1 cellular context compared by ENCODE assay signal in genomic region chr9:129656795-129657390, GRCh38.
TF ChIP-seq lines count a peak whose summit lies in the region.

No MANE protein-coding gene starts in this region.

TF ChIP-seq in IMR-90, 13 proteins besides CTCF, POLR2A, EP300 and RAD21 (continued from another document):
- TF ChIP-seq SMC3 (IDR thresholded peaks at IDR 0.05; ENCODE audit: low read depth, low read length) (0 out of 2 replicates have a peak, but pooled peaks have one; percentile 9), CHD1 (IDR thresholded peaks at IDR 0.05; ENCODE audit: low read depth, low read length) (no peak), MAZ (IDR thresholded peaks at IDR 0.05; ENCODE audit: borderline replicate concordance, low read depth, low read length) (peak; percentile 55; the same call in 1 of the 2 replicates)
TF ChIP-seq in IMR-90: peak in this region for 7.
